Comparison of ENCODE assay signal across 20 cellular contexts in genomic region chr11:111538407-111539114, GRCh38. TPM values are rescaled to one million over a fixed set of nuclear protein-coding genes. Genes with fewer than 3 reads are reported as not detected.
DNase-seq lines count a peak whose midpoint lies in the region; ATAC-seq and TF ChIP-seq lines count a peak whose summit lies in the region.
"Had no signal": no experiment of that assay in that cellular context is flagged by ENCODE, and none has a peak within 500 bp of the region (broad histone marks: within the 10 kb centered on the region; RNA-seq: fewer than 3 reads in every experiment).

No MANE protein-coding gene starts in this region.

- WGBS in heart left ventricle, 4 donors, result 90 to 97% (median 94%) methylated on average over 1 of the region's 1 CpG

- TF ChIP-seq CTCF in GM13977 (IDR thresholded peaks at IDR 0.05; ENCODE audit: extremely low read depth, insufficient read depth, missing control alignments), result no peak
- no peak for TF ChIP-seq CTCF in CD14-positive monocyte (IDR thresholded peaks at IDR 0.05)
- TF ChIP-seq CTCF in heart left ventricle (IDR thresholded peaks at IDR 0.05), result no peak

- DNase-seq in CD4-positive, CD25-positive, alpha-beta regulatory T cell, result peak in 2 of 3 donors; percentile 25 to 80
- DNase-seq in GM13977 (ENCODE audit: low spot score) (peak; percentile 50), kidney tubule cell (ENCODE audit: low spot score) (peak; percentile 73), D341Med (ENCODE audit: low spot score) (no peak), CD14-positive monocyte (ENCODE audit: low spot score) (no peak), pons (ENCODE audit: low spot score) (no peak), heart left ventricle (no peak)
- DNase-seq in activated T-helper 1 cell treated with anti-CD3 and anti-CD28 coated beads, Interleukin-12 subunit alpha, Interleukin-12 subunit beta, Interleukin-2, Interleukin-4 antibody, amounts not matched to agents 30 ng/mL and 10 ng/mL and 1 ng/mL, durations not matched to agents 14 hours and 24 hours and 36 hours (ENCODE audit: low spot score), result no peak
- DNase-seq: activated B cell treated with CpG ODN at 0.5 μM for 24 hours; activated effector memory CD4-positive, alpha-beta T cell treated with Interleukin-2 at 50 U/mL for 16 hours; DND-41; effector memory CD4-positive, alpha-beta T cell; NCI-H1417; NCI-H2227 treated with DMSO at 0.1 percent for 48 hours; stimulated activated CD4-positive, alpha-beta T cell treated with anti-CD3 and anti-CD28 coated beads, Interleukin-15, amount 100 ng/mL, for 24 hours; SW 1271; tibial artery had no signal

- H3K27ac ChIP-seq in CD4-positive, CD25-positive, alpha-beta regulatory T cell (ENCODE audit: insufficient read depth, low read length, poor library complexity, severe bottlenecking), result peak overlapping the region; percentile 73
- no peak overlapping the region for H3K27ac ChIP-seq in heart left ventricle
- H3K27ac ChIP-seq: cardiac muscle cell, tibial artery had no signal

- H3K27ac Mint-ChIP-seq in CD4-positive, CD25-positive, alpha-beta regulatory T cell, result peak overlapping the region; percentile 75 to 90 (median 87)
- H3K27ac Mint-ChIP-seq in activated T-helper 1 cell treated with anti-CD3 and anti-CD28 coated beads, Interleukin-12 subunit alpha, Interleukin-12 subunit beta, Interleukin-2, Interleukin-4 antibody, amounts not matched to agents 30 ng/mL and 10 ng/mL and 1 ng/mL, durations not matched to agents 14 hours and 24 hours and 36 hours, result peak overlapping the region; percentile 84
- H3K27ac Mint-ChIP-seq in CD14-positive monocyte, result no peak overlapping the region
- H3K27ac Mint-ChIP-seq: activated B cell treated with CpG ODN at 0.5 μM for 24 hours had no signal

- H3K9me3 ChIP-seq in CD4-positive, CD25-positive, alpha-beta regulatory T cell (ENCODE audit: control insufficient read depth in 2 of 2, low read length in 2 of 2), result no peaks in the 10 kb centered on the region
- no peaks in the 10 kb centered on the region for H3K9me3 ChIP-seq in heart left ventricle
- H3K9me3 ChIP-seq: tibial artery had no signal

- no peaks in the 10 kb centered on the region for H3K36me3 ChIP-seq in CD4-positive, CD25-positive, alpha-beta regulatory T cell (ENCODE audit: control insufficient read depth, insufficient read depth, low read length)
- H3K36me3 ChIP-seq in heart left ventricle, result no peaks in the 10 kb centered on the region
- H3K36me3 ChIP-seq: cardiac muscle cell, tibial artery had no signal

- H3K4me1 ChIP-seq in CD4-positive, CD25-positive, alpha-beta regulatory T cell (ENCODE audit: control insufficient read depth, insufficient read depth, low read length, poor library complexity, severe bottlenecking), result peaks cover 30% of the 10 kb centered on the region
- H3K4me1 ChIP-seq in heart left ventricle, result peaks cover 0 to 30% (median 16%) of the 10 kb centered on the region in 12 donors

- in situ Hi-C loops in GM13977 (cut with MboI; ENCODE audit: low pct_unique_long_range_greater_than_20kb, low sequenced_read_pairs, unreplicated experiment), result no loop called here

- intact Hi-C loops in activated T-helper 1 cell treated with anti-CD3 and anti-CD28 coated beads, Interleukin-12 subunit alpha, Interleukin-12 subunit beta, Interleukin-2, Interleukin-4 antibody, amounts not matched to agents 30 ng/mL and 10 ng/mL and 1 ng/mL, durations not matched to agents 14 hours and 24 hours and 36 hours (cut with micrococcal nuclease), result loop anchor here (1.0 to 10.0 kb wide), 5 partner anchors 7 to 1194 kb away; partner anchors contain the start of gene BTG4
- intact Hi-C loops in CD14-positive monocyte (cut with micrococcal nuclease), result no loop called here
- intact Hi-C loops in heart left ventricle (cut with DNase I), result loop anchor here in 1 of 10 donors (5.0 kb wide), 1 partner anchor 81 kb away; no protein-coding TSS in a partner anchor

- peaks cover 2% of the 10 kb centered on the region for H3K27me3 ChIP-seq in CD4-positive, CD25-positive, alpha-beta regulatory T cell (ENCODE audit: control insufficient read depth, insufficient read depth, low read length)
- H3K27me3 ChIP-seq in heart left ventricle, result peaks cover 0 to 34% (median 4%) of the 10 kb centered on the region in 9 donors
- H3K27me3 ChIP-seq: tibial artery had no signal

- peaks cover 15% of the 10 kb centered on the region for H3K27me3 Mint-ChIP-seq in CD4-positive, CD25-positive, alpha-beta regulatory T cell
- peaks cover 50% of the 10 kb centered on the region for H3K27me3 Mint-ChIP-seq in activated T-helper 1 cell treated with anti-CD3 and anti-CD28 coated beads, Interleukin-12 subunit alpha, Interleukin-12 subunit beta, Interleukin-2, Interleukin-4 antibody, amounts not matched to agents 30 ng/mL and 10 ng/mL and 1 ng/mL, durations not matched to agents 14 hours and 24 hours and 36 hours (ENCODE audit: insufficient read depth)
- peaks cover 34 to 47% (median 34%) of the 10 kb centered on the region in 3 donors for H3K27me3 Mint-ChIP-seq in CD14-positive monocyte (ENCODE audit: low read depth in 3 of 3)

- peaks cover 14 to 34% (median 18%) of the 10 kb centered on the region in 4 donors for H3K4me1 Mint-ChIP-seq in CD4-positive, CD25-positive, alpha-beta regulatory T cell
- H3K4me1 Mint-ChIP-seq in activated T-helper 1 cell treated with anti-CD3 and anti-CD28 coated beads, Interleukin-12 subunit alpha, Interleukin-12 subunit beta, Interleukin-2, Interleukin-4 antibody, amounts not matched to agents 30 ng/mL and 10 ng/mL and 1 ng/mL, durations not matched to agents 14 hours and 24 hours and 36 hours (ENCODE audit: low read depth), result peaks cover 48% of the 10 kb centered on the region
- peaks cover 26% of the 10 kb centered on the region for H3K4me1 Mint-ChIP-seq in CD14-positive monocyte

- H3K9me3 Mint-ChIP-seq in CD4-positive, CD25-positive, alpha-beta regulatory T cell, result peaks cover 0 to 1% (median 0%) of the 10 kb centered on the region in 7 donors
- peaks cover 6% of the 10 kb centered on the region for H3K9me3 Mint-ChIP-seq in activated T-helper 1 cell treated with anti-CD3 and anti-CD28 coated beads, Interleukin-12 subunit alpha, Interleukin-12 subunit beta, Interleukin-2, Interleukin-4 antibody, amounts not matched to agents 30 ng/mL and 10 ng/mL and 1 ng/mL, durations not matched to agents 14 hours and 24 hours and 36 hours
- H3K9me3 Mint-ChIP-seq in CD14-positive monocyte, result peaks cover 0 to 9% (median 0%) of the 10 kb centered on the region in 7 donors
- H3K9me3 Mint-ChIP-seq: activated B cell treated with CpG ODN at 0.5 μM for 24 hours had no signal

- ATAC-seq in CD4-positive, CD25-positive, alpha-beta regulatory T cell (ENCODE audit: low read depth in 2 of 2), result peak; percentile 52
- ATAC-seq in heart left ventricle, result no peak

- H3K4me3 Mint-ChIP-seq in CD4-positive, CD25-positive, alpha-beta regulatory T cell, result peak overlapping the region; percentile 81 to 92 (median 88)
- H3K4me3 Mint-ChIP-seq in activated T-helper 1 cell treated with anti-CD3 and anti-CD28 coated beads, Interleukin-12 subunit alpha, Interleukin-12 subunit beta, Interleukin-2, Interleukin-4 antibody, amounts not matched to agents 30 ng/mL and 10 ng/mL and 1 ng/mL, durations not matched to agents 14 hours and 24 hours and 36 hours, result peak overlapping the region; percentile 38
- no peak overlapping the region for H3K4me3 Mint-ChIP-seq in CD14-positive monocyte
- H3K4me3 Mint-ChIP-seq: activated B cell treated with CpG ODN at 0.5 μM for 24 hours had no signal

- H3K36me3 Mint-ChIP-seq in CD4-positive, CD25-positive, alpha-beta regulatory T cell, result no peaks in the 10 kb centered on the region
- H3K36me3 Mint-ChIP-seq in activated T-helper 1 cell treated with anti-CD3 and anti-CD28 coated beads, Interleukin-12 subunit alpha, Interleukin-12 subunit beta, Interleukin-2, Interleukin-4 antibody, amounts not matched to agents 30 ng/mL and 10 ng/mL and 1 ng/mL, durations not matched to agents 14 hours and 24 hours and 36 hours (ENCODE audit: low read depth), result peaks cover 11% of the 10 kb centered on the region
- H3K36me3 Mint-ChIP-seq in CD14-positive monocyte, result peaks cover 3 to 6% of the 10 kb centered on the region in 2 donors

- TF ChIP-seq POLR2A in heart left ventricle (IDR thresholded peaks at IDR 0.05), result no peak

- H3K4me3 ChIP-seq in CD4-positive, CD25-positive, alpha-beta regulatory T cell (ENCODE audit: low read depth, low read length), result peak overlapping the region; percentile 70
- H3K4me3 ChIP-seq in heart left ventricle, result no peak overlapping the region
- H3K4me3 ChIP-seq: cardiac muscle cell, tibial artery had no signal

RNA-seq across cellular contexts. Expression of gene LAYN, which starts 2.0 kb away (rescaled TPM):
- 15.8 TPM for total RNA-seq in CD4-positive, CD25-positive, alpha-beta regulatory T cell
- polyA plus RNA-seq in CD4-positive, CD25-positive, alpha-beta regulatory T cell, result 10 to 100 TPM in 2 of 4 donors, 1 to 10 TPM in 2; 6.2 to 17.9 (median 10.1) TPM
- total RNA-seq in activated T-helper 1 cell treated with anti-CD3 and anti-CD28 coated beads, Interleukin-12 subunit alpha, Interleukin-12 subunit beta, Interleukin-2, Interleukin-4 antibody, amounts not matched to agents 30 ng/mL and 10 ng/mL and 1 ng/mL, durations not matched to agents 14 hours and 24 hours and 36 hours, result 7.5 and 8.0 TPM in 2 replicates
- polyA plus RNA-seq in CD14-positive monocyte (not detected), heart left ventricle (1 to 10 TPM; 1.2 to 4.4 TPM)
- total RNA-seq in heart left ventricle, result 1 to 10 TPM; 2.1 to 6.9 (median 2.8) TPM
- total RNA-seq: activated B cell treated with CpG ODN at 0.5 μM for 24 hours had no signal
- polyA plus RNA-seq: IgD-negative memory B cell had no signal

RNA-seq across cellular contexts. Expression of gene HOATZ, which starts 24.0 kb away (rescaled TPM):
- total RNA-seq in CD4-positive, CD25-positive, alpha-beta regulatory T cell, result not detected
- polyA plus RNA-seq in CD4-positive, CD25-positive, alpha-beta regulatory T cell, result not detected
- total RNA-seq in activated T-helper 1 cell treated with anti-CD3 and anti-CD28 coated beads, Interleukin-12 subunit alpha, Interleukin-12 subunit beta, Interleukin-2, Interleukin-4 antibody, amounts not matched to agents 30 ng/mL and 10 ng/mL and 1 ng/mL, durations not matched to agents 14 hours and 24 hours and 36 hours, result not detected in 2 replicates
- polyA plus RNA-seq in CD14-positive monocyte (not detected), heart left ventricle (not detected)
- not detected for total RNA-seq in heart left ventricle
- total RNA-seq: activated B cell treated with CpG ODN at 0.5 μM for 24 hours, cardiac muscle cell, posterior vena cava had no signal
- polyA plus RNA-seq: cardiac muscle cell, IgD-negative memory B cell had no signal

RNA-seq across cellular contexts. Expression of gene BTG4, which starts 26.4 kb away (rescaled TPM):
- not detected for total RNA-seq in CD4-positive, CD25-positive, alpha-beta regulatory T cell
- polyA plus RNA-seq in CD4-positive, CD25-positive, alpha-beta regulatory T cell, result under 1 TPM in 1 of 4 donors, not detected in 3; 0.23 TPM
- not detected in 2 replicates for total RNA-seq in activated T-helper 1 cell treated with anti-CD3 and anti-CD28 coated beads, Interleukin-12 subunit alpha, Interleukin-12 subunit beta, Interleukin-2, Interleukin-4 antibody, amounts not matched to agents 30 ng/mL and 10 ng/mL and 1 ng/mL, durations not matched to agents 14 hours and 24 hours and 36 hours
- polyA plus RNA-seq in CD14-positive monocyte, result not detected
- total RNA-seq in heart left ventricle, result not detected
- polyA plus RNA-seq in heart left ventricle, result not detected
- total RNA-seq: activated B cell treated with CpG ODN at 0.5 μM for 24 hours, cardiac muscle cell, posterior vena cava had no signal
- polyA plus RNA-seq: cardiac muscle cell, IgD-negative memory B cell had no signal

Comparison
In these comparisons a context has a peak if more than half of its experiments do, and no peak if none do; other contexts are left out.
1. ATAC-seq: peak in CD4-positive, CD25-positive, alpha-beta regulatory T cell (2 of 2); none in heart left ventricle (0 of 4).
2. DNase-seq: peak in CD4-positive, CD25-positive, alpha-beta regulatory T cell (2 of 3), GM13977 (single experiment) and kidney tubule cell (single experiment); none in activated T-helper 1 cell treated with anti-CD3 and anti-CD28 coated beads, Interleukin-12 subunit alpha, Interleukin-12 subunit beta, Interleukin-2, Interleukin-4 antibody, amounts not matched to agents 30 ng/mL and 10 ng/mL and 1 ng/mL, durations not matched to agents 14 hours and 24 hours and 36 hours (single experiment), D341Med (single experiment), CD14-positive monocyte (single experiment), pons (single experiment) and heart left ventricle (0 of 5).
3. H3K27ac Mint-ChIP-seq: peak in CD4-positive, CD25-positive, alpha-beta regulatory T cell (3 of 3) and activated T-helper 1 cell treated with anti-CD3 and anti-CD28 coated beads, Interleukin-12 subunit alpha, Interleukin-12 subunit beta, Interleukin-2, Interleukin-4 antibody, amounts not matched to agents 30 ng/mL and 10 ng/mL and 1 ng/mL, durations not matched to agents 14 hours and 24 hours and 36 hours (single experiment); none in CD14-positive monocyte (0 of 7).
4. H3K4me3 Mint-ChIP-seq: peak in CD4-positive, CD25-positive, alpha-beta regulatory T cell (4 of 4) and activated T-helper 1 cell treated with anti-CD3 and anti-CD28 coated beads, Interleukin-12 subunit alpha, Interleukin-12 subunit beta, Interleukin-2, Interleukin-4 antibody, amounts not matched to agents 30 ng/mL and 10 ng/mL and 1 ng/mL, durations not matched to agents 14 hours and 24 hours and 36 hours (single experiment); none in CD14-positive monocyte (0 of 2).